2 cellular contexts compared by ENCODE assay signal in genomic region chr15:62503451-62503850, GRCh38.
TF ChIP-seq lines count a peak whose summit lies in the region.

No MANE protein-coding gene starts in this region.

TF ChIP-seq in IMR-90, 13 proteins besides CTCF, POLR2A, EP300 and RAD21:
- TF ChIP-seq ELK1 (IDR thresholded peaks at IDR 0.05; ENCODE audit: borderline replicate concordance, low read depth, low read length), result no peak
- TF ChIP-seq FOS (IDR thresholded peaks at IDR 0.05; ENCODE audit: low read depth, low read length), result no peak
- no peak for TF ChIP-seq USF2 (IDR thresholded peaks at IDR 0.05; ENCODE audit: low read depth, low read length)
- no peak for TF ChIP-seq SMC3 (IDR thresholded peaks at IDR 0.05; ENCODE audit: low read depth, low read length)
- no peak for TF ChIP-seq MAFK (IDR thresholded peaks at IDR 0.05; ENCODE audit: low read depth, low read length)
- no peak for TF ChIP-seq RCOR1 (IDR thresholded peaks at IDR 0.05; ENCODE audit: insufficient replicate concordance, low read length)
- TF ChIP-seq RFX5 (IDR thresholded peaks at IDR 0.05; ENCODE audit: low read depth, low read length), result no peak

TF ChIP-seq in K562, 482 proteins besides CTCF, POLR2A, EP300 and RAD21:
- TF ChIP-seq HDAC8 (tag; IDR thresholded peaks at IDR 0.05) (no peak), RNF2 (IDR thresholded peaks at IDR 0.05) (no peak), NFIC (IDR thresholded peaks at IDR 0.05) (peak; percentile 83), NFIX (CRISPR knock-in tag; IDR thresholded peaks at IDR 0.05; ENCODE audit: low read depth) (peak; percentile 40)
